ENCODE assay signal across 8 cellular contexts in genomic region chr1:65065535-65066378, GRCh38.
DNase-seq lines count a peak whose midpoint lies in the region; ATAC-seq, FAIRE-seq and TF ChIP-seq lines count a peak whose summit lies in the region.

No MANE protein-coding gene starts in this region.

- H2AFZ ChIP-seq in keratinocyte (ENCODE audit: control insufficient read depth, low read length), result no peak overlapping the region

- 16 to 21% methylated on average over 15 of the region's 15 CpGs for WGBS in body of pancreas, 2 donors

- intact Hi-C loops in body of pancreas (cut with DNase I), result no loop called here

- peak overlapping the region; percentile 93 to 99 (median 97) for H3K9ac ChIP-seq in BLaER1 treated with 17β-estradiol and CSF1 and Interleukin-3, amounts not matched to agents 10 nM and 100 nM
- no peak overlapping the region for H3K9ac ChIP-seq in keratinocyte (ENCODE audit: control insufficient read depth, extremely low read depth, insufficient read depth, low read length)

- peak overlapping the region; percentile 76 to 91 (median 86) for H3K4me3 ChIP-seq in BLaER1 treated with 17β-estradiol and CSF1 and Interleukin-3, amounts not matched to agents 10 nM and 100 nM
- peak overlapping the region; percentile 61 to 82 for H3K4me3 ChIP-seq in body of pancreas
- H3K4me3 ChIP-seq in keratinocyte (ENCODE audit: control insufficient read depth in 2 of 3, extremely low read depth in 1 of 3, insufficient read depth in 2 of 3, low read depth in 1 of 3, low read length in 3 of 3), result peak overlapping the region; percentile 58 to 82 (median 62)

- no peak for FAIRE-seq in keratinocyte (lab: Jason Lieb, UNC)
- no peak for FAIRE-seq in RCC 7860 (lab: Jason Lieb, UNC)

- H3K9me3 Mint-ChIP-seq in IgD-negative memory B cell, result no peaks in the 10 kb centered on the region
- H3K9me3 Mint-ChIP-seq in stimulated activated naive B cell treated with anti-CD40 and anti-IgM and Interleukin-4, amounts not matched to agents 10 μg/mL and 1 μg/mL and 100 μg/mL, for 72 hours, result no peaks in the 10 kb centered on the region

- peak overlapping the region in 10 of 11 experiments; percentile 91 to 100 (median 96); a peak in 15 of 22 replicates for H3K27ac ChIP-seq in BLaER1 treated with 17β-estradiol and CSF1 and Interleukin-3, amounts not matched to agents 10 nM and 100 nM
- peak overlapping the region; percentile 93 to 99 (median 96) for H3K27ac ChIP-seq in body of pancreas
- no peak overlapping the region for H3K27ac ChIP-seq in keratinocyte (ENCODE audit: control insufficient read depth, insufficient read depth, low read length)

- peaks cover 35 to 56% (median 47%) of the 10 kb centered on the region in 3 donors for H3K4me1 Mint-ChIP-seq in IgD-negative memory B cell
- peaks cover 25 to 48% of the 10 kb centered on the region in 2 donors for H3K4me1 Mint-ChIP-seq in stimulated activated naive B cell treated with anti-CD40 and anti-IgM and Interleukin-4, amounts not matched to agents 10 μg/mL and 1 μg/mL and 100 μg/mL, for 72 hours

- no peak for TF ChIP-seq POLR2A in body of pancreas (IDR thresholded peaks at IDR 0.05)

- H3K9me1 ChIP-seq in keratinocyte (ENCODE audit: control insufficient read depth, extremely low read depth, insufficient read depth, low read length), result no peaks in the 10 kb centered on the region

- no peaks in the 10 kb centered on the region for H3K79me2 ChIP-seq in keratinocyte (ENCODE audit: control insufficient read depth, insufficient read depth, low read length)

- dilution Hi-C loops in keratinocyte (cut with MboI; ENCODE audit: extremely low pct_ligation_motif_present, low sequenced_read_pairs), result no loop called here

- peak overlapping the region; percentile 92 to 100 (median 96) for H3K4me3 Mint-ChIP-seq in IgD-negative memory B cell
- H3K4me3 Mint-ChIP-seq in stimulated activated naive B cell treated with anti-CD40 and anti-IgM and Interleukin-4, amounts not matched to agents 10 μg/mL and 1 μg/mL and 100 μg/mL, for 72 hours, result peak overlapping the region; percentile 94 to 99

- ATAC-seq in body of pancreas (peak; percentile 14), HG03565 (IDR thresholded peaks at IDR 0.05; ENCODE audit: unreplicated experiment) (no peak)
- no peak for ATAC-seq in stimulated activated naive B cell treated with anti-CD40 and anti-IgM and Interleukin-4, amounts not matched to agents 10 μg/mL and 1 μg/mL and 100 μg/mL, for 72 hours (replicated peaks)

- no peaks in the 10 kb centered on the region for H3K27me3 ChIP-seq in BLaER1 treated with 17β-estradiol and CSF1 and Interleukin-3, amounts not matched to agents 10 nM and 100 nM
- no peaks in the 10 kb centered on the region for H3K27me3 ChIP-seq in body of pancreas
- H3K27me3 ChIP-seq in keratinocyte (ENCODE audit: control insufficient read depth, extremely low read depth, insufficient read depth, low read length), result peaks cover 5% of the 10 kb centered on the region

- H3K4me1 ChIP-seq in BLaER1 treated with 17β-estradiol and CSF1 and Interleukin-3, amounts not matched to agents 10 nM and 100 nM, result peaks cover 26 to 40% (median 34%) of the 10 kb centered on the region in 10 experiments
- H3K4me1 ChIP-seq in body of pancreas (peaks cover 32% of the 10 kb centered on the region), keratinocyte (ENCODE audit: control insufficient read depth, extremely low read depth, insufficient read depth, low read length) (peaks cover 6% of the 10 kb centered on the region)

- DNase-seq in body of pancreas (peak; percentile 57 to 70 (median 62)), keratinocyte (ENCODE audit: low read depth, low spot score) (no peak), NCI-H1436 (lab: John Stamatoyannopoulos, UW) (no peak), RCC 7860 (ENCODE audit: low spot score) (no peak)
- no peak for DNase-seq in stimulated activated naive B cell treated with anti-CD40 and anti-IgM and Interleukin-4, amounts not matched to agents 10 μg/mL and 1 μg/mL and 100 μg/mL, for 72 hours

- no peak for TF ChIP-seq CTCF in body of pancreas (IDR thresholded peaks at IDR 0.05)
- TF ChIP-seq CTCF in keratinocyte (optimal IDR thresholded peaks at IDR 0.05 in 1 of 3, IDR thresholded peaks at IDR 0.05 in 1 of 3, conservative IDR thresholded peaks at IDR 0.05 in 1 of 3; ENCODE audit: extremely low read depth in 1 of 3, insufficient read depth in 2 of 3, low read length in 3 of 3), result no peak

- H3K36me3 Mint-ChIP-seq in IgD-negative memory B cell, result peaks cover 1% of the 10 kb centered on the region
- H3K36me3 Mint-ChIP-seq in stimulated activated naive B cell treated with anti-CD40 and anti-IgM and Interleukin-4, amounts not matched to agents 10 μg/mL and 1 μg/mL and 100 μg/mL, for 72 hours, result peaks cover 1 to 4% of the 10 kb centered on the region in 2 donors

- peaks cover 11 to 54% (median 45%) of the 10 kb centered on the region in 11 experiments; a peak in 14 of 22 replicates for H4K20me1 ChIP-seq in BLaER1 treated with 17β-estradiol and CSF1 and Interleukin-3, amounts not matched to agents 10 nM and 100 nM
- no peaks in the 10 kb centered on the region for H4K20me1 ChIP-seq in keratinocyte (ENCODE audit: control insufficient read depth, extremely low read depth, insufficient read depth, low read length)

- H3K27ac Mint-ChIP-seq in IgD-negative memory B cell, result peak overlapping the region; percentile 91 to 99 (median 99)
- H3K27ac Mint-ChIP-seq in stimulated activated naive B cell treated with anti-CD40 and anti-IgM and Interleukin-4, amounts not matched to agents 10 μg/mL and 1 μg/mL and 100 μg/mL, for 72 hours, result peak overlapping the region; percentile 92

- H3K27me3 Mint-ChIP-seq in IgD-negative memory B cell, result no peaks in the 10 kb centered on the region
- no peaks in the 10 kb centered on the region for H3K27me3 Mint-ChIP-seq in stimulated activated naive B cell treated with anti-CD40 and anti-IgM and Interleukin-4, amounts not matched to agents 10 μg/mL and 1 μg/mL and 100 μg/mL, for 72 hours

- H3K4me2 ChIP-seq in BLaER1 treated with 17β-estradiol and CSF1 and Interleukin-3, amounts not matched to agents 10 nM and 100 nM, result peak overlapping the region; percentile 77 to 95 (median 92)
- peak overlapping the region; percentile 66 for H3K4me2 ChIP-seq in keratinocyte (ENCODE audit: control insufficient read depth, extremely low read depth, insufficient read depth, low read depth, low read length)

- H3K9me3 ChIP-seq in BLaER1 treated with 17β-estradiol and CSF1 and Interleukin-3, amounts not matched to agents 10 nM and 100 nM (replicated peaks in 1 of 11), result no peaks in the 10 kb centered on the region
- H3K9me3 ChIP-seq in body of pancreas (no peaks in the 10 kb centered on the region), keratinocyte (ENCODE audit: control insufficient read depth, low read depth, low read length) (no peaks in the 10 kb centered on the region)

- no peaks in the 10 kb centered on the region for H3K36me3 ChIP-seq in BLaER1 treated with 17β-estradiol and CSF1 and Interleukin-3, amounts not matched to agents 10 nM and 100 nM
- H3K36me3 ChIP-seq in body of pancreas (replicated peaks in 1 of 2; ENCODE audit: insufficient read depth in 1 of 2, low read depth in 2 of 2) (no peaks in the 10 kb centered on the region), keratinocyte (ENCODE audit: control insufficient read depth in 2 of 2, extremely low read depth in 1 of 2, insufficient read depth in 2 of 2, low read length in 2 of 2) (no peaks in the 10 kb centered on the region)

Comparison
In these comparisons a context has a peak if more than half of its experiments do, and no peak if none do; other contexts are left out.
1. DNase-seq: peak in body of pancreas (4 of 4); none in keratinocyte (single experiment), stimulated activated naive B cell treated with anti-CD40 and anti-IgM and Interleukin-4, amounts not matched to agents 10 μg/mL and 1 μg/mL and 100 μg/mL, for 72 hours (single experiment), NCI-H1436 (single experiment) and RCC 7860 (single experiment).
2. Peak in every context shown above with its lines, with median percentiles within 50 percentile points of each other: H3K4me3 ChIP-seq.